In genomic region chr19:49676690-49677231, GRCh38 we compare ENCODE assay signal across 8 cellular contexts.
DNase-seq lines count a peak whose midpoint lies in the region; ATAC-seq, FAIRE-seq and TF ChIP-seq lines count a peak whose summit lies in the region.

No MANE protein-coding gene starts in this region.

- no peaks in the 10 kb centered on the region for H3K9me3 ChIP-seq in SK-N-MC (ENCODE audit: low read depth, low read length)

- peak; percentile 100 for FAIRE-seq in G401.6 (lab: Jason Lieb, UNC)

- H3K36me3 ChIP-seq in SK-N-MC (ENCODE audit: insufficient read depth, low read length), result peaks cover 17% of the 10 kb centered on the region

- no peak for TF ChIP-seq CTCF in NB4 (IDR thresholded peaks at IDR 0.05; ENCODE audit: low read depth, low read length)

- H3K27me3 Mint-ChIP-seq in activated naive CD4-positive, alpha-beta T cell treated with anti-CD3 and anti-CD28 coated beads, Interleukin-2, amount 50 U/mL, for 24 hours, result no peaks in the 10 kb centered on the region

- no peaks in the 10 kb centered on the region for H3K9me3 Mint-ChIP-seq in activated naive CD4-positive, alpha-beta T cell treated with anti-CD3 and anti-CD28 coated beads, Interleukin-2, amount 50 U/mL, for 24 hours

- ATAC-seq in HG02571 (IDR thresholded peaks at IDR 0.05; ENCODE audit: unreplicated experiment), result peak; percentile 61

- H3K27ac Mint-ChIP-seq in activated naive CD4-positive, alpha-beta T cell treated with anti-CD3 and anti-CD28 coated beads, Interleukin-2, amount 50 U/mL, for 24 hours, result peak overlapping the region; percentile 99

- no peak for TF ChIP-seq POLR2A in NB4 (IDR thresholded peaks at IDR 0.05; ENCODE audit: extremely low read depth, insufficient read length)

- H3K4me3 Mint-ChIP-seq in activated naive CD4-positive, alpha-beta T cell treated with anti-CD3 and anti-CD28 coated beads, Interleukin-2, amount 50 U/mL, for 24 hours, result peak overlapping the region; percentile 93

- DNase-seq in NB4 (ENCODE audit: low read depth) (peak; percentile 100), SK-N-MC (ENCODE audit: low read depth, low spot score) (peak; percentile 100), globus pallidus (ENCODE audit: low spot score) (peak; percentile 100), non-pigmented ciliary epithelial cell (ENCODE audit: low read depth) (peak; percentile 100), superior temporal gyrus (ENCODE audit: extremely low spot score) (peak; percentile 100)

- peak overlapping the region; percentile 91 for H3K9ac ChIP-seq in SK-N-MC (ENCODE audit: insufficient read length)

- peaks cover 37% of the 10 kb centered on the region for H3K4me1 Mint-ChIP-seq in activated naive CD4-positive, alpha-beta T cell treated with anti-CD3 and anti-CD28 coated beads, Interleukin-2, amount 50 U/mL, for 24 hours

- peak overlapping the region; percentile 94 for H3K27ac ChIP-seq in SK-N-MC

- H3K36me3 Mint-ChIP-seq in activated naive CD4-positive, alpha-beta T cell treated with anti-CD3 and anti-CD28 coated beads, Interleukin-2, amount 50 U/mL, for 24 hours, result no peaks in the 10 kb centered on the region

- peak overlapping the region; percentile 92 for H3K4me3 ChIP-seq in NB4 (ENCODE audit: low read depth, low read length)
- peak overlapping the region; percentile 93 for H3K4me3 ChIP-seq in SK-N-MC

Comparison
In these comparisons a context has a peak if more than half of its experiments do, and no peak if none do; other contexts are left out.
1. Peak in every context shown above with its lines: DNase-seq, ATAC-seq, H3K4me3 ChIP-seq and H3K27ac ChIP-seq.